Comparison of ENCODE assay signal across 27 cellular contexts in the genomic region with DNA sequence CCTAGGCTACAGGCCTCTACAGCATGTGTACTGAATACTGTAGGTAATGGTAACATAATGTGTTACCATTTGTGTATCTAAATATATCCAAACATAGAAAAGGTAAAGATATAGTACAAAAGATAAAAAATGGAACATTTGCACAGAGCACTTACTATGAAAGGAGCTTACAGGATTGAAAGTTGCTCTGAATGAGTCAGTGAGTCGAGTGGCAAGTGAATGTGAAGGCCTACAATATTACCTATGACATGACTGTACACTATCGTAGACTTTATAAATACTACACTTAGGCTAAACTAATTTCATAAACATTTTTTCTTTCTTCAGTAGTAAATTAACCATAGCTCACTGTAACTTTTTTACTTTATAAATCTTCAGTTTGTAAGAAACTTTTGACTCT.
"Had no signal": no experiment of that assay in that cellular context is flagged by ENCODE, and none has a peak within 500 bp of the region (broad histone marks: within the 10 kb centered on the region; RNA-seq: fewer than 3 reads in every experiment).

No MANE protein-coding gene starts in this region.

- H3K9me3 Mint-ChIP-seq: dendritic cell treated with granulocyte-macrophage colony-stimulating factor and Interleukin-4, amounts not matched to agents 40 ng/mL and 50 ng/mL, for 4 days; endodermal cell had no signal

- H3K9me3 ChIP-seq: esophagus squamous epithelium, gastrocnemius medialis, left lung, lower lobe of right lung, mucosa of descending colon had no signal

- FAIRE-seq: endometrium, islet of Langerhans, keratinocyte had no signal

- H3K4me3 Mint-ChIP-seq: dendritic cell treated with granulocyte-macrophage colony-stimulating factor and Interleukin-4, amounts not matched to agents 40 ng/mL and 50 ng/mL, for 4 days; effector memory CD8-positive, alpha-beta T cell; endodermal cell; mesothelial cell of epicardium; naive B cell had no signal

- H3K27me3 Mint-ChIP-seq: dendritic cell treated with granulocyte-macrophage colony-stimulating factor and Interleukin-4, amounts not matched to agents 40 ng/mL and 50 ng/mL, for 4 days; effector memory CD8-positive, alpha-beta T cell; naive B cell had no signal

- ATAC-seq: effector memory CD8-positive, alpha-beta T cell; esophagus mucosa; gastrocnemius medialis; heart right ventricle; left cardiac atrium; left lung; left ventricle myocardium superior; lower lobe of right lung; mucosa of descending colon had no signal

- H3K27me3 ChIP-seq: esophagus squamous epithelium, gastrocnemius medialis, heart right ventricle, left lung had no signal

- H3K27ac Mint-ChIP-seq: dendritic cell treated with granulocyte-macrophage colony-stimulating factor and Interleukin-4, amounts not matched to agents 40 ng/mL and 50 ng/mL, for 4 days; effector memory CD8-positive, alpha-beta T cell; endodermal cell; mesothelial cell of epicardium had no signal

- H3K4me1 ChIP-seq: esophagus squamous epithelium, gastrocnemius medialis, left lung, lower lobe of right lung had no signal

- DNase-seq: cortex of kidney; effector CD8-positive, alpha-beta T cell; effector memory CD8-positive, alpha-beta T cell; endodermal cell; erythroblast; esophagus squamous epithelium; foreskin fibroblast; foreskin melanocyte; gastrocnemius medialis; glutamatergic neuron; head of caudate nucleus; heart right ventricle; hippocampal formation; left cardiac atrium; left lung; left ventricle myocardium superior; lower lobe of right lung; mesenchymal stem cell; mucosa of descending colon; naive B cell had no signal

- H3K27ac ChIP-seq: epithelial cell of prostate, esophagus squamous epithelium, gastrocnemius medialis, heart right ventricle, left lung, lower lobe of right lung had no signal

- H3K4me1 Mint-ChIP-seq: endodermal cell, mesothelial cell of epicardium had no signal

- H3K4me3 ChIP-seq: esophagus squamous epithelium, gastrocnemius medialis, heart right ventricle, left lung, lower lobe of right lung, mucosa of descending colon had no signal
